ENCODE assay signal across 8 cellular contexts in genomic region chr11:47564933-47565339, GRCh38. TPM values are rescaled to one million over a fixed set of nuclear protein-coding genes. Genes with fewer than 3 reads are reported as not detected.
DNase-seq lines count a peak whose midpoint lies in the region; ATAC-seq, FAIRE-seq and TF ChIP-seq lines count a peak whose summit lies in the region.

No MANE protein-coding gene starts in this region.

- H3K9me2 ChIP-seq in GM23338 (ENCODE audit: insufficient read depth) = no peaks in the 10 kb centered on the region

- H3K79me2 ChIP-seq in GM23338 (replicated peaks; ENCODE audit: insufficient read depth) = peaks cover 34% of the 10 kb centered on the region

- CTCF ChIA-PET in A549 (lab: Yijun Ruan, JAX) = interaction anchor here (0.6 to 3.4 kb wide), 8 partner anchors 9 to 151 kb away, joined by 3 to 15 read pairs (median 4); partner anchors contain the start of gene CELF1
- CTCF ChIA-PET in activated CD4-positive, alpha-beta memory T cell treated with anti-CD3 and anti-CD28 coated beads, Interleukin-2, amount 10 ng/mL, durations not matched to agents 7 days and 5 days (lab: Charles Lee) = interaction anchor here (0.9 to 2.0 kb wide), 7 partner anchors 9 to 294 kb away, joined by 3 to 12 read pairs (median 7); partner anchors contain the start of genes KBTBD4 and NDUFS3

- H3K27me3 ChIP-seq in GM23338 (ENCODE audit: insufficient read depth) = no peaks in the 10 kb centered on the region

- TF ChIP-seq EP300 in A549 (IDR thresholded peaks at IDR 0.05) = no peak

- peak overlapping the region; percentile 88 for H3K4me3 Mint-ChIP-seq in GM23338
- peak overlapping the region; percentile 79 for H3K4me3 Mint-ChIP-seq in activated CD4-positive, alpha-beta memory T cell treated with anti-CD3 and anti-CD28 coated beads, Interleukin-2, amount 10 ng/mL, durations not matched to agents 7 days and 5 days
- H3K4me3 Mint-ChIP-seq in stimulated activated memory B cell treated with anti-CD40 and anti-IgM and Interleukin-4, amounts not matched to agents 10 μg/mL and 1 μg/mL and 100 μg/mL, for 72 hours = peak overlapping the region; percentile 86

- H4K20me1 ChIP-seq in GM23338 (replicated peaks; ENCODE audit: insufficient read depth) = no peaks in the 10 kb centered on the region

- ATAC-seq in A549 (peak in 1 of 2 experiments; percentile 21; a peak in 5 of 6 replicates), GM23338 (peak; percentile 47), left ventricle myocardium superior (peak; percentile 14)
- ATAC-seq in stimulated activated memory B cell treated with anti-CD40 and anti-IgM and Interleukin-4, amounts not matched to agents 10 μg/mL and 1 μg/mL and 100 μg/mL, for 72 hours = no peak

- peaks cover 8% of the 10 kb centered on the region for H3K27me3 Mint-ChIP-seq in GM23338 (ENCODE audit: insufficient read depth, low read depth, poor library complexity)
- H3K27me3 Mint-ChIP-seq in activated CD4-positive, alpha-beta memory T cell treated with anti-CD3 and anti-CD28 coated beads, Interleukin-2, amount 10 ng/mL, durations not matched to agents 7 days and 5 days = no peaks in the 10 kb centered on the region
- no peaks in the 10 kb centered on the region for H3K27me3 Mint-ChIP-seq in stimulated activated memory B cell treated with anti-CD40 and anti-IgM and Interleukin-4, amounts not matched to agents 10 μg/mL and 1 μg/mL and 100 μg/mL, for 72 hours

- H3K4me2 ChIP-seq in A549 = peak overlapping the region; percentile 98
- peak overlapping the region; percentile 98 for H3K4me2 ChIP-seq in GM23338

- FAIRE-seq in A549 (lab: Jason Lieb, UNC) = no peak

- H2AFZ ChIP-seq in GM23338 = peak overlapping the region; percentile 98

- WGBS in A549 (ENCODE audit: missing lambda C conversion rate) = 49% methylated on average over 3 of the region's 11 CpGs

- no peaks in the 10 kb centered on the region for H3K9me3 ChIP-seq in A549

- no peak for TF ChIP-seq RAD21 in A549 (conservative IDR thresholded peaks at IDR 0.05 in 1 of 2, IDR thresholded peaks at IDR 0.05 in 1 of 2)

- TF ChIP-seq POLR2A in A549 (IDR thresholded peaks at IDR 0.05; ENCODE audit: low read length) = no peak

- TF ChIP-seq CTCF in A549 (IDR thresholded peaks at IDR 0.05) (no peak), GM23338 (conservative IDR thresholded peaks at IDR 0.05; ENCODE audit: low read depth in 2 of 2) (no peak)

- H3K4me3 ChIP-seq in A549 = peak overlapping the region; percentile 92
- peak overlapping the region; percentile 96 for H3K4me3 ChIP-seq in GM23338

- no peak overlapping the region for H3K27ac Mint-ChIP-seq in GM23338
- peak overlapping the region; percentile 65 for H3K27ac Mint-ChIP-seq in activated CD4-positive, alpha-beta memory T cell treated with anti-CD3 and anti-CD28 coated beads, Interleukin-2, amount 10 ng/mL, durations not matched to agents 7 days and 5 days
- peak overlapping the region; percentile 93 for H3K27ac Mint-ChIP-seq in stimulated activated memory B cell treated with anti-CD40 and anti-IgM and Interleukin-4, amounts not matched to agents 10 μg/mL and 1 μg/mL and 100 μg/mL, for 72 hours

- peaks cover 8% of the 10 kb centered on the region for H3K4me1 Mint-ChIP-seq in GM23338
- H3K4me1 Mint-ChIP-seq in activated CD4-positive, alpha-beta memory T cell treated with anti-CD3 and anti-CD28 coated beads, Interleukin-2, amount 10 ng/mL, durations not matched to agents 7 days and 5 days = peaks cover 25% of the 10 kb centered on the region
- peaks cover 18% of the 10 kb centered on the region for H3K4me1 Mint-ChIP-seq in stimulated activated memory B cell treated with anti-CD40 and anti-IgM and Interleukin-4, amounts not matched to agents 10 μg/mL and 1 μg/mL and 100 μg/mL, for 72 hours

- H3K27ac ChIP-seq in A549 (peak overlapping the region; percentile 95 to 96), GM23338 (ENCODE audit: low read depth) (no peak overlapping the region)

- H3K9me3 Mint-ChIP-seq in GM23338 = peaks cover 2% of the 10 kb centered on the region; the same call in 1 of the 3 replicates
- H3K9me3 Mint-ChIP-seq in activated CD4-positive, alpha-beta memory T cell treated with anti-CD3 and anti-CD28 coated beads, Interleukin-2, amount 10 ng/mL, durations not matched to agents 7 days and 5 days = no peaks in the 10 kb centered on the region
- H3K9me3 Mint-ChIP-seq in stimulated activated memory B cell treated with anti-CD40 and anti-IgM and Interleukin-4, amounts not matched to agents 10 μg/mL and 1 μg/mL and 100 μg/mL, for 72 hours = no peaks in the 10 kb centered on the region

- no peaks in the 10 kb centered on the region for H3K36me3 ChIP-seq in GM23338 (ENCODE audit: insufficient read depth)

- intact Hi-C loops in left ventricle myocardium superior (cut with micrococcal nuclease) = no loop called here

- H3K4me1 ChIP-seq in A549 = peaks cover 17% of the 10 kb centered on the region
- H3K4me1 ChIP-seq in GM23338 (ENCODE audit: insufficient read depth) = peaks cover 6% of the 10 kb centered on the region; the same call in 1 of the 2 replicates

- POLR2A ChIA-PET in A549 (lab: Yijun Ruan, JAX) = interaction anchor here (0.6 to 1.9 kb wide), 3 partner anchors 9 to 22 kb away, joined by 3 to 6 read pairs (median 4); partner anchors contain the start of genes FAM180B, KBTBD4 and NDUFS3
- POLR2A ChIA-PET in activated CD4-positive, alpha-beta memory T cell treated with anti-CD3 and anti-CD28 coated beads, Interleukin-2, amount 10 ng/mL, durations not matched to agents 7 days and 5 days (lab: Charles Lee) = interaction anchor here (0.7 to 4.3 kb wide), 14 partner anchors 9 to 350 kb away, joined by 3 to 85 read pairs (median 6); partner anchors contain the start of genes CELF1, DDB2, KBTBD4 and NDUFS3

- H3F3A ChIP-seq in GM23338 (replicated peaks; ENCODE audit: low read depth) = 0 out of 2 replicates have a peak, but pooled peaks cover 4% of the 10 kb centered on the region

- peaks cover 15% of the 10 kb centered on the region for H3K36me3 Mint-ChIP-seq in GM23338 (ENCODE audit: low read depth)
- peaks cover 6% of the 10 kb centered on the region for H3K36me3 Mint-ChIP-seq in activated CD4-positive, alpha-beta memory T cell treated with anti-CD3 and anti-CD28 coated beads, Interleukin-2, amount 10 ng/mL, durations not matched to agents 7 days and 5 days (ENCODE audit: low read depth)
- H3K36me3 Mint-ChIP-seq in stimulated activated memory B cell treated with anti-CD40 and anti-IgM and Interleukin-4, amounts not matched to agents 10 μg/mL and 1 μg/mL and 100 μg/mL, for 72 hours = no peaks in the 10 kb centered on the region

- no peak for DNase-seq in A549 (ENCODE audit: low read depth in 1 of 2, low spot score in 1 of 2)
- no peak for DNase-seq in GM23338 (ENCODE audit: low spot score)
- DNase-seq in activated CD4-positive, alpha-beta memory T cell treated with anti-CD3 and anti-CD28 coated beads, Interleukin-2, amount 10 ng/mL, durations not matched to agents 7 days and 5 days = no peak
- DNase-seq in left ventricle myocardium superior = no peak
- no peak for DNase-seq in H4 (ENCODE audit: low spot score)
- no peak for DNase-seq in globus pallidus (ENCODE audit: low spot score)
- no peak for DNase-seq in NCI-H774 (lab: John Stamatoyannopoulos, UW)

RNA-seq across cellular contexts. Expression of gene PTPMT1, which starts 0.5 kb away (rescaled TPM):
- polyA plus RNA-seq in A549 (2011; rRNA removed) (58.8 and 69.2 TPM in 2 replicates), A549 (2017; fragmentation: RNase III; extraction: RNeasy Plus Mini Kit Qiagen cat#74134 plus additional on column Dnase treatment) (57.0 to 68.2 TPM (median 63.4 TPM) in 3 replicates), GM23338 (2016; fragmentation: Nextera tagmentation; extraction: Ambion mirVana) (106 and 109 TPM in 2 replicates)
- polyA plus RNA-seq in A549 (2012; cell fraction: cytosol; rRNA removed) = 101 and 110 TPM in 2 replicates
- 51.0 and 55.2 TPM in 2 replicates for polyA plus RNA-seq in A549 (2012; cell fraction: nucleus; rRNA removed)
- 23.8 and 31.3 TPM in 2 replicates for polyA minus RNA-seq in A549 (2011; rRNA and poly(A)+ RNA removed)
- 87.0 and 109 TPM in 2 replicates for total RNA-seq in GM23338 (2014; rRNA removed; shearing (Covaris generic))
- total RNA-seq in activated CD4-positive, alpha-beta memory T cell treated with anti-CD3 and anti-CD28 coated beads, Interleukin-2, amount 10 ng/mL, durations not matched to agents 7 days and 5 days = 10 to 100 TPM; 42.3 to 45.2 TPM
- total RNA-seq in left ventricle myocardium superior = 14.9 TPM
- total RNA-seq in H4 (2014; rRNA removed; shearing (Covaris generic)) = 108 and 137 TPM in 2 replicates

RNA-seq across cellular contexts. Expression of gene CELF1, which starts 12.0 kb away (rescaled TPM):
- polyA plus RNA-seq in A549 (2011; rRNA removed) (137 and 138 TPM in 2 replicates), A549 (2017; fragmentation: RNase III; extraction: RNeasy Plus Mini Kit Qiagen cat#74134 plus additional on column Dnase treatment) (51.4 to 54.1 TPM (median 53.8 TPM) in 3 replicates), GM23338 (2016; fragmentation: Nextera tagmentation; extraction: Ambion mirVana) (124 and 134 TPM in 2 replicates)
- polyA plus RNA-seq in A549 (2012; cell fraction: cytosol; rRNA removed) = 41.9 and 60.7 TPM in 2 replicates
- 85.9 and 116 TPM in 2 replicates for polyA plus RNA-seq in A549 (2012; cell fraction: nucleus; rRNA removed)
- 186 and 188 TPM in 2 replicates for polyA minus RNA-seq in A549 (2011; rRNA and poly(A)+ RNA removed)
- total RNA-seq in GM23338 (2014; rRNA removed; shearing (Covaris generic)) = 233 TPM in 2 replicates
- 100 to 1,000 TPM; 104 to 105 TPM for total RNA-seq in activated CD4-positive, alpha-beta memory T cell treated with anti-CD3 and anti-CD28 coated beads, Interleukin-2, amount 10 ng/mL, durations not matched to agents 7 days and 5 days
- total RNA-seq in left ventricle myocardium superior = 97.3 TPM
- total RNA-seq in H4 (2014; rRNA removed; shearing (Covaris generic)) = 52.1 and 58.8 TPM in 2 replicates

RNA-seq across cellular contexts. Expression of gene KBTBD4, which starts 13.8 kb away (rescaled TPM):
- polyA plus RNA-seq in A549 (2011; rRNA removed) (21.0 and 23.4 TPM in 2 replicates), A549 (2017; fragmentation: RNase III; extraction: RNeasy Plus Mini Kit Qiagen cat#74134 plus additional on column Dnase treatment) (19.0 to 22.8 TPM (median 20.5 TPM) in 3 replicates), GM23338 (2016; fragmentation: Nextera tagmentation; extraction: Ambion mirVana) (4.1 and 5.8 TPM in 2 replicates)
- 14.3 and 17.1 TPM in 2 replicates for polyA plus RNA-seq in A549 (2012; cell fraction: cytosol; rRNA removed)
- polyA plus RNA-seq in A549 (2012; cell fraction: nucleus; rRNA removed) = 16.1 and 26.6 TPM in 2 replicates
- 27.4 and 37.0 TPM in 2 replicates for polyA minus RNA-seq in A549 (2011; rRNA and poly(A)+ RNA removed)
- 16.6 and 17.2 TPM in 2 replicates for total RNA-seq in GM23338 (2014; rRNA removed; shearing (Covaris generic))
- 10 to 100 TPM; 18.1 to 18.2 TPM for total RNA-seq in activated CD4-positive, alpha-beta memory T cell treated with anti-CD3 and anti-CD28 coated beads, Interleukin-2, amount 10 ng/mL, durations not matched to agents 7 days and 5 days
- 13.2 TPM for total RNA-seq in left ventricle myocardium superior
- total RNA-seq in H4 (2014; rRNA removed; shearing (Covaris generic)) = 30.8 and 35.5 TPM in 2 replicates

RNA-seq across cellular contexts. Expression of gene NDUFS3, which starts 13.9 kb away (rescaled TPM):
- polyA plus RNA-seq in A549 (2011; rRNA removed) (155 and 156 TPM in 2 replicates), A549 (2017; fragmentation: RNase III; extraction: RNeasy Plus Mini Kit Qiagen cat#74134 plus additional on column Dnase treatment) (130 to 144 TPM (median 142 TPM) in 3 replicates), GM23338 (2016; fragmentation: Nextera tagmentation; extraction: Ambion mirVana) (168 and 185 TPM in 2 replicates)
- polyA plus RNA-seq in A549 (2012; cell fraction: cytosol; rRNA removed) = 184 and 187 TPM in 2 replicates
- polyA plus RNA-seq in A549 (2012; cell fraction: nucleus; rRNA removed) = 195 and 227 TPM in 2 replicates
- 67.9 and 82.0 TPM in 2 replicates for polyA minus RNA-seq in A549 (2011; rRNA and poly(A)+ RNA removed)
- 99.5 and 108 TPM in 2 replicates for total RNA-seq in GM23338 (2014; rRNA removed; shearing (Covaris generic))
- total RNA-seq in activated CD4-positive, alpha-beta memory T cell treated with anti-CD3 and anti-CD28 coated beads, Interleukin-2, amount 10 ng/mL, durations not matched to agents 7 days and 5 days = 10 to 100 TPM; 95.6 to 99.9 TPM
- total RNA-seq in left ventricle myocardium superior = 319 TPM
- total RNA-seq in H4 (2014; rRNA removed; shearing (Covaris generic)) = 94.6 and 122 TPM in 2 replicates

RNA-seq across cellular contexts. Expression of gene FAM180B, which starts 21.5 kb away (rescaled TPM):
- polyA plus RNA-seq in A549 (2011; rRNA removed) = not detected in 2 replicates
- polyA plus RNA-seq in A549 (2012; cell fraction: cytosol; rRNA removed) = 0.04 and 0.05 TPM in 2 replicates
- 0.47 and 1.6 TPM in 2 replicates for polyA plus RNA-seq in A549 (2012; cell fraction: nucleus; rRNA removed)
- polyA plus RNA-seq in A549 (2017; fragmentation: RNase III; extraction: RNeasy Plus Mini Kit Qiagen cat#74134 plus additional on column Dnase treatment) = 0.07 to 0.10 TPM in 2 of 3 replicates, not detected in the other
- 0.44 TPM in 1 of 2 replicates, not detected in the other for polyA minus RNA-seq in A549 (2011; rRNA and poly(A)+ RNA removed)
- not detected in 2 replicates for total RNA-seq in GM23338 (2014; rRNA removed; shearing (Covaris generic))
- not detected in 2 replicates for polyA plus RNA-seq in GM23338 (2016; fragmentation: Nextera tagmentation; extraction: Ambion mirVana)
- total RNA-seq in activated CD4-positive, alpha-beta memory T cell treated with anti-CD3 and anti-CD28 coated beads, Interleukin-2, amount 10 ng/mL, durations not matched to agents 7 days and 5 days = under 1 TPM in 1 of 2 experiments, not detected in 1; 0.15 TPM
- not detected for total RNA-seq in left ventricle myocardium superior
- not detected in 2 replicates for total RNA-seq in H4 (2014; rRNA removed; shearing (Covaris generic))
